9 cellular contexts compared by ENCODE assay signal in the genomic region with DNA sequence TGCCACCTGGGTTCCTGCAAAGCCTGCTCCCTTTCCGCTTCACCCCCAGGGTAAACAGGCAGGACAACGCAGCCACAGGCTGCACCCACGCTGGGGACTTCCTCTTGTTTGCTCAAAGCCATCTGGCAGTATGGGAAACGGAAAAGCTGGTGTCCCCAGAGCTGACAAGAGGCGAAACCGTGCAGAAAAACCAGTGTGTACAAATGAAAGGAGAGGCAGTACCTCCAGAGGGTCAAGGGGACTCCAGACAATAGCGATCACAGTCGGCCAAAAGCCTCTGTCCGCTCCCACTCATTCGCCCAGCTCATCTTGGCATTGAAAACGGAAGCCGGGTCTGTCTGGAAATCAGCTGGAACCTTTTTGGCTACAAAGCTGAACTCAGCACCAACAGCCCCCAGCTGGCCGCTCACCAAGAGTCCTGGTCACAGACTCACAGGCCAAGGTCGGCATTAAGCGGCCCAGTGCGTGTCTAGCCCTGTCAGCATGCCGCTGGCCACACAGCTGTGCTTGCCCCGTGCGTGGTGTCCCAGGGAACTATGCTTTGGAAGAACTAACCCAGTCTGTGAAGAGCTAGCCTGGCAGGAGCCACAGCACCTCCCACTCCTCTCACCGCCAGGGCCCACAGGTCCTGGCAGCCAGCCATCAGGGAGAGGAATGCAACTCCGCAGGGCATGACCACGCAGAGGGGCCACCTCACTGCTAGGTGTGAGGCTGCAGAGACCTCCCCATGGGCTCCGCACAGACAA. TPM values are rescaled to one million over a fixed set of nuclear protein-coding genes. Genes with fewer than 3 reads are reported as not detected.
A peak's percentile ranks its signal among the peaks of the same experiment; 100 is the strongest.
DNase-seq lines count a peak whose midpoint lies in the region; ATAC-seq and TF ChIP-seq lines count a peak whose summit lies in the region.
"Had no signal": no experiment of that assay in that cellular context is flagged by ENCODE, and none has a peak within 500 bp of the region (broad histone marks: within the 10 kb centered on the region; RNA-seq: fewer than 3 reads in every experiment).

No MANE protein-coding gene starts in this region.

- intact Hi-C loops in mucosa of descending colon (cut with DNase I, micrococcal nuclease), result no loop called here
- intact Hi-C loops in aorta (cut with DNase I), result loop anchor here in 1 of 2 donors (10.0 kb wide), 2 partner anchors 127 to 203 kb away; no protein-coding TSS in a partner anchor

- whole genome bisulfite sequencing in aorta, 2 donors, result 4% methylated on average over 23 of the region's 23 CpGs

- DNase-seq in NCI-H510A treated with DMSO at 0.1 percent for 48 hours (lab: John Stamatoyannopoulos, UW), result peak; percentile 65
- DNase-seq in dermis blood vessel endothelial cell, result peak; percentile 76
- peak; percentile 70 to 82 (median 71) for DNase-seq in mucosa of descending colon
- peak; percentile 91 to 94 for DNase-seq in aorta

- H3K4me1 ChIP-seq in mucosa of descending colon (ENCODE audit: low read depth) (peaks cover 61% of the 10 kb centered on the region), aorta (ENCODE audit: control insufficient read depth in 1 of 2, insufficient read depth in 2 of 2, low read length in 2 of 2) (peaks cover 0 to 6% of the 10 kb centered on the region in 2 donors)

- no peak for TF ChIP-seq CTCF in mucosa of descending colon (IDR thresholded peaks at IDR 0.05)

- peak overlapping the region; percentile 62 to 99 for H3K27ac ChIP-seq in aorta (ENCODE audit: low read depth in 1 of 2, low read length in 2 of 2)
- H3K27ac ChIP-seq: KMS-11 had no signal

- no peaks in the 10 kb centered on the region for H3K27me3 ChIP-seq in aorta (ENCODE audit: control insufficient read depth in 1 of 2, insufficient read depth in 2 of 2, low read length in 1 of 2)

- H3K4me3 ChIP-seq in mucosa of descending colon (no peak overlapping the region), aorta (ENCODE audit: low read length in 2 of 2) (no peak overlapping the region)

- H3K36me3 ChIP-seq in mucosa of descending colon (ENCODE audit: low read depth), result no peaks in the 10 kb centered on the region
- peaks cover 0 to 2% of the 10 kb centered on the region in 2 donors for H3K36me3 ChIP-seq in aorta (ENCODE audit: control insufficient read depth in 1 of 2, insufficient read depth in 2 of 2, low read length in 1 of 2)

- ATAC-seq in GM19463 (IDR thresholded peaks at IDR 0.05; ENCODE audit: unreplicated experiment) (peak; percentile 73), mucosa of descending colon (peak; percentile 77), aorta (ENCODE audit: low FRiP score) (peak; percentile 72), HG02938 (IDR thresholded peaks at IDR 0.05; ENCODE audit: unreplicated experiment) (no peak), HG03135 (IDR thresholded peaks at IDR 0.05; ENCODE audit: unreplicated experiment) (no peak), GM21367 (IDR thresholded peaks at IDR 0.05; ENCODE audit: unreplicated experiment) (no peak)

- H3K9me3 ChIP-seq in mucosa of descending colon (no peaks in the 10 kb centered on the region), aorta (ENCODE audit: control insufficient read depth, low read length) (no peaks in the 10 kb centered on the region)

RNA-seq across cellular contexts. Expression of gene TNS3, which starts 10.4 kb away (rescaled TPM):
- 11.7 and 13.6 TPM in 2 replicates for total RNA-seq in dermis blood vessel endothelial cell
- 10 to 100 TPM; 69.1 to 98.9 (median 69.9) TPM for total RNA-seq in mucosa of descending colon
- total RNA-seq in aorta, result 100 to 1,000 TPM; 117 to 140 TPM
- 10 to 100 TPM; 40.5 to 56.1 TPM for polyA plus RNA-seq in aorta

Comparison
In these comparisons a context has a peak if more than half of its experiments do, and no peak if none do; other contexts are left out.
1. ATAC-seq: peak in GM19463 (single experiment), mucosa of descending colon (single experiment) and aorta (single experiment); none in HG02938 (single experiment), HG03135 (single experiment) and GM21367 (single experiment).
2. Peak in every context shown above with its lines, with median percentiles within 50 percentile points of each other: DNase-seq.